8 cellular contexts compared by ENCODE assay signal in the genomic region with DNA sequence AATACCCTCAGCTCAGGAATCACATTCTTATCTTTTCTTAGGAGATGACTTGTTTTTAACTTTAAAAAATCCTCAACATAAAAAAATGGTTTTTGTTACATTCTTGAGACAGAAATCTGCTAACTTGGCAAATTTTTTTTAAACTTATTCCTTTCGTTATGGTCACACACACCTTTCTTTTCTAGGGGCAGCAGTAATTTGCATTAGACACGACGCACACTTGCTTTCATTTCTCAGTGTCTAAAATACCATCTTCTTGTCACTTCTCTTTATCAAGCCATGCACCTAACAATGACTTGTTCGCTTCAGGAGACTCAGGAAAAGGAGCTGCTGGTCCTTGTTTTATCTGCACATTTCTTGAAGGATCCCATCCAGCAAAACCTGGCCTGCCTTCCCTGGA.
DNase-seq lines count a peak whose midpoint lies in the region; ATAC-seq and TF ChIP-seq lines count a peak whose summit lies in the region.

No MANE protein-coding gene starts in this region.

- CTCF ChIA-PET in AG04450 (lab: Charles Lee), result interaction anchor here (1.0 kb wide), 1 partner anchor 358 kb away, joined by 3 read pairs; no protein-coding TSS in a partner anchor

- 54% methylated on average over 4 of the region's 4 CpGs for WGBS in esophagus muscularis mucosa

- no peak for TF ChIP-seq EP300 in esophagus muscularis mucosa (IDR thresholded peaks at IDR 0.05)

- peaks cover 35% of the 10 kb centered on the region for H3K4me1 Mint-ChIP-seq in activated T-helper 1 cell treated with anti-CD3 and anti-CD28 coated beads, Interleukin-12 subunit alpha, Interleukin-12 subunit beta, Interleukin-2, Interleukin-4 antibody, amounts not matched to agents 30 ng/mL and 10 ng/mL and 1 ng/mL, durations not matched to agents 14 hours and 24 hours and 36 hours (ENCODE audit: low read depth)

- H3K36me3 ChIP-seq in esophagus muscularis mucosa, result no peaks in the 10 kb centered on the region

- H3K9me3 Mint-ChIP-seq in activated T-helper 1 cell treated with anti-CD3 and anti-CD28 coated beads, Interleukin-12 subunit alpha, Interleukin-12 subunit beta, Interleukin-2, Interleukin-4 antibody, amounts not matched to agents 30 ng/mL and 10 ng/mL and 1 ng/mL, durations not matched to agents 14 hours and 24 hours and 36 hours, result peaks cover 13% of the 10 kb centered on the region

- H3K36me3 Mint-ChIP-seq in activated T-helper 1 cell treated with anti-CD3 and anti-CD28 coated beads, Interleukin-12 subunit alpha, Interleukin-12 subunit beta, Interleukin-2, Interleukin-4 antibody, amounts not matched to agents 30 ng/mL and 10 ng/mL and 1 ng/mL, durations not matched to agents 14 hours and 24 hours and 36 hours (ENCODE audit: low read depth), result peaks cover 8% of the 10 kb centered on the region

- H3K27ac ChIP-seq in AG04450 (ENCODE audit: low read depth, low read length) (peak overlapping the region; percentile 75), esophagus muscularis mucosa (replicated peaks in 1 of 4) (no peak overlapping the region)

- H3K27me3 Mint-ChIP-seq in activated T-helper 1 cell treated with anti-CD3 and anti-CD28 coated beads, Interleukin-12 subunit alpha, Interleukin-12 subunit beta, Interleukin-2, Interleukin-4 antibody, amounts not matched to agents 30 ng/mL and 10 ng/mL and 1 ng/mL, durations not matched to agents 14 hours and 24 hours and 36 hours (ENCODE audit: insufficient read depth), result no peaks in the 10 kb centered on the region

- H3K27ac Mint-ChIP-seq in activated T-helper 1 cell treated with anti-CD3 and anti-CD28 coated beads, Interleukin-12 subunit alpha, Interleukin-12 subunit beta, Interleukin-2, Interleukin-4 antibody, amounts not matched to agents 30 ng/mL and 10 ng/mL and 1 ng/mL, durations not matched to agents 14 hours and 24 hours and 36 hours, result peak overlapping the region; percentile 77

- POLR2A ChIA-PET in AG04450 (lab: Yijun Ruan, JAX), result no interaction called here

- no peak overlapping the region for H3K4me3 ChIP-seq in AG04450 (ENCODE audit: low read depth, low read length)
- H3K4me3 ChIP-seq in esophagus muscularis mucosa, result no peak overlapping the region

- TF ChIP-seq POLR2A in esophagus muscularis mucosa (IDR thresholded peaks at IDR 0.05; ENCODE audit: low read depth), result no peak

- H3K27me3 ChIP-seq in AG04450 (ENCODE audit: control insufficient read depth, insufficient read depth, low read length) (no peaks in the 10 kb centered on the region), esophagus muscularis mucosa (no peaks in the 10 kb centered on the region)

- H3K4me3 Mint-ChIP-seq in activated T-helper 1 cell treated with anti-CD3 and anti-CD28 coated beads, Interleukin-12 subunit alpha, Interleukin-12 subunit beta, Interleukin-2, Interleukin-4 antibody, amounts not matched to agents 30 ng/mL and 10 ng/mL and 1 ng/mL, durations not matched to agents 14 hours and 24 hours and 36 hours, result peak overlapping the region; percentile 53

- ATAC-seq in GM19324 (IDR thresholded peaks at IDR 0.05; ENCODE audit: low FRiP score, unreplicated experiment) (peak; percentile 75), HG03139 (IDR thresholded peaks at IDR 0.05; ENCODE audit: unreplicated experiment) (peak; percentile 56)

- intact Hi-C loops in activated T-helper 1 cell treated with anti-CD3 and anti-CD28 coated beads, Interleukin-12 subunit alpha, Interleukin-12 subunit beta, Interleukin-2, Interleukin-4 antibody, amounts not matched to agents 30 ng/mL and 10 ng/mL and 1 ng/mL, durations not matched to agents 14 hours and 24 hours and 36 hours (cut with micrococcal nuclease), result loop anchor here (1.0 kb wide), 3 partner anchors 10 to 325 kb away; no protein-coding TSS in a partner anchor
- intact Hi-C loops in esophagus muscularis mucosa (cut with DNase I), result no loop called here

- H3K9me3 ChIP-seq in AG04450 (ENCODE audit: control insufficient read depth, insufficient read depth, low read length), result no peaks in the 10 kb centered on the region
- no peaks in the 10 kb centered on the region for H3K9me3 ChIP-seq in esophagus muscularis mucosa

- DNase-seq in AG04450 (ENCODE audit: low read depth, low spot score) (no peak), NCI-H2227 treated with DMSO at 0.1 percent for 48 hours (lab: John Stamatoyannopoulos, UW) (no peak), esophagus muscularis mucosa (ENCODE audit: extremely low spot score) (no peak), Kasumi-1 (lab: John Stamatoyannopoulos, UW) (no peak), NCI-H345 (lab: John Stamatoyannopoulos, UW) (no peak)
- DNase-seq in activated T-helper 1 cell treated with anti-CD3 and anti-CD28 coated beads, Interleukin-12 subunit alpha, Interleukin-12 subunit beta, Interleukin-2, Interleukin-4 antibody, amounts not matched to agents 30 ng/mL and 10 ng/mL and 1 ng/mL, durations not matched to agents 14 hours and 24 hours and 36 hours (ENCODE audit: low spot score), result no peak

- TF ChIP-seq CTCF in AG04450 (IDR thresholded peaks at IDR 0.05; ENCODE audit: low read depth, low read length), result no peak
- TF ChIP-seq CTCF in esophagus muscularis mucosa (IDR thresholded peaks at IDR 0.05), result no peak

- H3K4me1 ChIP-seq in esophagus muscularis mucosa, result peaks cover 0 to 32% (median 16%) of the 10 kb centered on the region in 4 donors
